21 cellular contexts compared by ENCODE assay signal in genomic region chr18:32126538-32126937, GRCh38.
"Had no signal": no experiment of that assay in that cellular context is flagged by ENCODE, and none has a peak within 500 bp of the region (broad histone marks: within the 10 kb centered on the region; RNA-seq: fewer than 3 reads in every experiment).

No MANE protein-coding gene starts in this region.

- H3K4me3 ChIP-seq: dorsolateral prefrontal cortex, left ventricle myocardium inferior, lower lobe of right lung, spleen, testis, tibial nerve, upper lobe of right lung had no signal

- H3K27me3 ChIP-seq: dorsolateral prefrontal cortex, spleen, testis, tibial nerve, upper lobe of right lung had no signal

- H3K27me3 Mint-ChIP-seq: memory B cell; stimulated activated memory B cell treated with anti-CD40 and anti-IgM and Interleukin-4, amounts not matched to agents 10 μg/mL and 1 μg/mL and 100 μg/mL, for 72 hours; stimulated activated naive CD8-positive, alpha-beta T cell treated with anti-CD3 and anti-CD28 coated beads, Interleukin-15, Interleukin-2, amounts not matched to agents 100 ng/mL and 50 ng/mL, for 24 hours had no signal

- H3K4me1 ChIP-seq: left ventricle myocardium inferior, lower lobe of right lung, spleen, testis, tibial nerve, upper lobe of right lung had no signal

- H3K27ac Mint-ChIP-seq: memory B cell; mesothelial cell of epicardium; nephron progenitor cell; stimulated activated memory B cell treated with anti-CD40 and anti-IgM and Interleukin-4, amounts not matched to agents 10 μg/mL and 1 μg/mL and 100 μg/mL, for 72 hours; stimulated activated naive CD8-positive, alpha-beta T cell treated with anti-CD3 and anti-CD28 coated beads, Interleukin-15, Interleukin-2, amounts not matched to agents 100 ng/mL and 50 ng/mL, for 24 hours had no signal

- DNase-seq: cortex of kidney; dorsolateral prefrontal cortex; effector CD8-positive, alpha-beta T cell; immature natural killer cell; kidney; left cardiac atrium; left ventricle myocardium inferior; lower lobe of right lung; nephron progenitor cell; posterior cingulate gyrus; spleen; stimulated activated CD4-positive, alpha-beta T cell treated with anti-CD3 and anti-CD28 coated beads, Interleukin-15, amount 100 ng/mL, for 24 hours; stimulated activated CD4-positive, alpha-beta T cell treated with anti-CD3 and anti-CD28 coated beads, Interleukin-1b, Interleukin-23, amount 100 ng/mL, for 48 hours; stimulated activated CD4-positive, alpha-beta T cell treated with anti-CD3 and anti-CD28 coated beads, Interleukin-4, amount 100 ng/mL, for 24 hours; testis; upper lobe of right lung had no signal

- H3K9me3 ChIP-seq: left ventricle myocardium inferior, lower lobe of right lung, spleen, testis, tibial nerve, upper lobe of right lung had no signal

- H3K4me3 Mint-ChIP-seq: immature natural killer cell; memory B cell; mesothelial cell of epicardium; nephron progenitor cell; stimulated activated memory B cell treated with anti-CD40 and anti-IgM and Interleukin-4, amounts not matched to agents 10 μg/mL and 1 μg/mL and 100 μg/mL, for 72 hours; stimulated activated naive CD8-positive, alpha-beta T cell treated with anti-CD3 and anti-CD28 coated beads, Interleukin-15, Interleukin-2, amounts not matched to agents 100 ng/mL and 50 ng/mL, for 24 hours had no signal

- H3K9me3 Mint-ChIP-seq: immature natural killer cell; memory B cell; mesothelial cell of epicardium; nephron progenitor cell; stimulated activated memory B cell treated with anti-CD40 and anti-IgM and Interleukin-4, amounts not matched to agents 10 μg/mL and 1 μg/mL and 100 μg/mL, for 72 hours; stimulated activated naive CD8-positive, alpha-beta T cell treated with anti-CD3 and anti-CD28 coated beads, Interleukin-15, Interleukin-2, amounts not matched to agents 100 ng/mL and 50 ng/mL, for 24 hours had no signal

- H3K4me1 Mint-ChIP-seq: memory B cell; nephron progenitor cell; stimulated activated memory B cell treated with anti-CD40 and anti-IgM and Interleukin-4, amounts not matched to agents 10 μg/mL and 1 μg/mL and 100 μg/mL, for 72 hours had no signal

- H3K27ac ChIP-seq: left ventricle myocardium inferior, lower lobe of right lung, spleen, testis, tibial nerve, upper lobe of right lung had no signal
